ENCODE assay signal across 7 cellular contexts in genomic region chr5:180089628-180090027, GRCh38. TPM values are rescaled to one million over a fixed set of nuclear protein-coding genes. Genes with fewer than 3 reads are reported as not detected.
DNase-seq lines count a peak whose midpoint lies in the region; ATAC-seq, FAIRE-seq and TF ChIP-seq lines count a peak whose summit lies in the region.
"Not testable (repeated sequence)": the region's sequence is repeated elsewhere in the genome, so short reads cannot be mapped to it uniquely, and the experiment has no call there.

No MANE protein-coding gene starts in this region.

- H3K36me3 Mint-ChIP-seq in Caco-2 (ENCODE audit: insufficient read depth, unreplicated experiment); T-cell; astrocyte (ENCODE audit: low read depth, unreplicated experiment); immature natural killer cell; nephron progenitor cell (ENCODE audit: low read depth): not testable (repeated sequence)

- not testable (repeated sequence) for BruUV-seq in Caco-2 (replicated peaks; lab: Mats Ljungman, UMichigan)

- TF ChIP-seq EP300 in esophagus muscularis mucosa (IDR thresholded peaks at IDR 0.05), result not testable (repeated sequence)

- intact Hi-C loops in Caco-2 (cut with micrococcal nuclease; ENCODE audit: unreplicated experiment) (loop anchor here (1.0 kb wide), 2 partner anchors 17 to 103 kb away; no protein-coding TSS in a partner anchor), esophagus muscularis mucosa (cut with DNase I) (loop anchor here (5.0 kb wide), 1 partner anchor 102 kb away; no protein-coding TSS in a partner anchor)

- H3K4me3 Mint-ChIP-seq in Caco-2 (ENCODE audit: unreplicated experiment) (peak overlapping the region; percentile 76), T-cell (peak overlapping the region; percentile 80 to 88 (median 82)), astrocyte (ENCODE audit: unreplicated experiment) (peak overlapping the region; percentile 87), immature natural killer cell (peak overlapping the region; percentile 44 to 80 (median 77)), nephron progenitor cell (peak overlapping the region; percentile 83)

- H4K20me1 ChIP-seq in astrocyte (ENCODE audit: insufficient read depth, low read length); smooth muscle cell (ENCODE audit: low read depth): not testable (repeated sequence)

- not testable (repeated sequence) for H3K79me2 ChIP-seq in astrocyte (ENCODE audit: insufficient read depth, low read length); smooth muscle cell (ENCODE audit: low read depth)

- H3K4me3 ChIP-seq in Caco-2 (ENCODE audit: low read depth, low read length), result not testable (repeated sequence)
- H3K4me3 ChIP-seq in astrocyte (ENCODE audit: insufficient read depth, low read depth, low read length) (peak overlapping the region; percentile 58), esophagus muscularis mucosa (peak overlapping the region; percentile 59 to 68 (median 67)), smooth muscle cell (peak overlapping the region; percentile 79)

- not testable (repeated sequence) for H3K36me3 ChIP-seq in Caco-2 (ENCODE audit: control insufficient read depth, insufficient read depth, low read length); astrocyte (ENCODE audit: insufficient read depth, low read length); esophagus muscularis mucosa; smooth muscle cell (ENCODE audit: low read depth)

- H3K9me3 Mint-ChIP-seq in Caco-2 (ENCODE audit: unreplicated experiment); T-cell; astrocyte (ENCODE audit: unreplicated experiment); immature natural killer cell; nephron progenitor cell: not testable (repeated sequence)

- not testable (repeated sequence) for ATAC-seq in T-cell (replicated peaks in 1 of 4)

- H3K9ac ChIP-seq in astrocyte (ENCODE audit: low read length) (peak overlapping the region; percentile 80), smooth muscle cell (ENCODE audit: low read depth) (peak overlapping the region; percentile 81)

- DNase-seq in Caco-2; T-cell; astrocyte (ENCODE audit: low read depth); esophagus muscularis mucosa (ENCODE audit: extremely low spot score); immature natural killer cell; nephron progenitor cell; smooth muscle cell (lab: John Stamatoyannopoulos, UW; ENCODE audit: unreplicated experiment): not testable (repeated sequence)

- CTCF ChIA-PET in Caco-2 (lab: Charles Lee), result interaction anchor here (0.6 to 0.7 kb wide), 3 partner anchors 25 to 252 kb away, joined by 3 to 6 read pairs (median 5); no protein-coding TSS in a partner anchor
- CTCF ChIA-PET in T-cell (lab: Charles Lee), result interaction anchor here (0.6 to 1.1 kb wide), 5 partner anchors 9 to 373 kb away, joined by 3 to 6 read pairs (median 3); no protein-coding TSS in a partner anchor

- H3K9me3 ChIP-seq in Caco-2; astrocyte (ENCODE audit: insufficient read depth, low read depth, low read length); esophagus muscularis mucosa; smooth muscle cell (replicated peaks; ENCODE audit: low read depth): not testable (repeated sequence)

- H3K27me3 Mint-ChIP-seq in Caco-2 (ENCODE audit: insufficient read depth, unreplicated experiment); T-cell; astrocyte (ENCODE audit: low read depth, unreplicated experiment): not testable (repeated sequence)
- peaks cover 19 to 36% (median 29%) of the 10 kb centered on the region in 3 donors for H3K27me3 Mint-ChIP-seq in immature natural killer cell (ENCODE audit: low read depth in 3 of 3)
- H3K27me3 Mint-ChIP-seq in nephron progenitor cell (ENCODE audit: low read depth, poor library complexity), result peaks cover 11% of the 10 kb centered on the region

- not testable (repeated sequence) for FAIRE-seq in astrocyte (lab: Jason Lieb, UNC)

- POLR2A ChIA-PET in Caco-2 (lab: Charles Lee), result not testable (repeated sequence)
- POLR2A ChIA-PET in T-cell (lab: Charles Lee), result interaction anchor here in 1 of 2 donors (0.6 kb wide), 1 partner anchor 338 kb away, joined by 4 read pairs; no protein-coding TSS in a partner anchor

- not testable (repeated sequence) for TF ChIP-seq POLR2A in esophagus muscularis mucosa (IDR thresholded peaks at IDR 0.05; ENCODE audit: low read depth)

- not testable (repeated sequence) for H3K4me1 Mint-ChIP-seq in Caco-2 (ENCODE audit: low read depth, unreplicated experiment); astrocyte (ENCODE audit: low read depth, unreplicated experiment)
- H3K4me1 Mint-ChIP-seq in T-cell, result peaks cover 30 to 36% (median 31%) of the 10 kb centered on the region in 3 donors
- H3K4me1 Mint-ChIP-seq in immature natural killer cell, result peaks cover 44 to 46% of the 10 kb centered on the region in 2 donors
- H3K4me1 Mint-ChIP-seq in nephron progenitor cell, result peaks cover 27% of the 10 kb centered on the region

- peak overlapping the region; percentile 71 for H3K27ac Mint-ChIP-seq in Caco-2 (ENCODE audit: unreplicated experiment)
- H3K27ac Mint-ChIP-seq in T-cell; astrocyte (ENCODE audit: unreplicated experiment); immature natural killer cell; nephron progenitor cell: not testable (repeated sequence)

- peak overlapping the region; percentile 90 for H3K4me2 ChIP-seq in astrocyte (ENCODE audit: low read length)
- H3K4me2 ChIP-seq in smooth muscle cell, result peak overlapping the region; percentile 94

- H3K27ac ChIP-seq in astrocyte (ENCODE audit: low read depth, low read length), result not testable (repeated sequence)
- H3K27ac ChIP-seq in esophagus muscularis mucosa (replicated peaks in 1 of 4) (peak overlapping the region in 3 of 4 donors; percentile 81 to 85 (median 84)), smooth muscle cell (ENCODE audit: low read depth) (peak overlapping the region; percentile 41)

- WGBS in esophagus muscularis mucosa, result 72% methylated on average over 18 of the region's 18 CpGs
- WGBS in smooth muscle cell (ENCODE audit: low lambda C conversion rate), result 58% methylated on average over 18 of the region's 18 CpGs

- H3K4me1 ChIP-seq in Caco-2 (peaks cover 11% of the 10 kb centered on the region), esophagus muscularis mucosa (peaks cover 4 to 17% (median 14%) of the 10 kb centered on the region in 4 donors), smooth muscle cell (ENCODE audit: low read depth) (peaks cover 17% of the 10 kb centered on the region)
- not testable (repeated sequence) for H3K4me1 ChIP-seq in astrocyte (ENCODE audit: insufficient read depth, low read length)

- H2AFZ ChIP-seq in astrocyte (ENCODE audit: low read depth, low read length), result not testable (repeated sequence)
- peak overlapping the region; percentile 98 for H2AFZ ChIP-seq in smooth muscle cell (ENCODE audit: low read depth)

- not testable (repeated sequence) for H3F3A ChIP-seq in smooth muscle cell (ENCODE audit: low read depth)

- not testable (repeated sequence) for H3K27me3 ChIP-seq in Caco-2 (replicated peaks; ENCODE audit: control insufficient read depth, insufficient read depth, low read length); astrocyte (ENCODE audit: insufficient read depth, low read length); esophagus muscularis mucosa; smooth muscle cell (ENCODE audit: low read depth)

- not testable (repeated sequence) for TF ChIP-seq CTCF in Caco-2 (IDR thresholded peaks at IDR 0.05; ENCODE audit: insufficient read depth in 1 of 2, low read depth in 1 of 2, low read length in 1 of 2, severe bottlenecking in 1 of 2, unreplicated experiment in 1 of 2); astrocyte (IDR thresholded peaks at IDR 0.05; ENCODE audit: insufficient read depth, low read depth, low read length); esophagus muscularis mucosa (IDR thresholded peaks at IDR 0.05); nephron progenitor cell (IDR thresholded peaks at IDR 0.05); smooth muscle cell (IDR thresholded peaks at IDR 0.05; ENCODE audit: borderline replicate concordance, insufficient read depth, poor library complexity, severe bottlenecking)

RNA-seq across cellular contexts. Expression of gene RNF130, which starts 18.1 kb away (rescaled TPM):
- total RNA-seq in Caco-2 (2022), result 30.2 and 34.5 TPM in 2 replicates
- total RNA-seq in T-cell, result 10 to 100 TPM; 15.0 to 17.0 (median 16.3) TPM
- 28.7 and 29.8 TPM in 2 replicates for total RNA-seq in astrocyte
- 100 to 1,000 TPM in 3 of 4 donors, 10 to 100 TPM in 1; 98.4 to 136 (median 108) TPM for total RNA-seq in esophagus muscularis mucosa
- 10 to 100 TPM; 24.8 to 42.8 (median 38.2) TPM for polyA plus RNA-seq in immature natural killer cell
- total RNA-seq in smooth muscle cell, result 32.4 and 43.8 TPM in 2 replicates
- 32.1 and 37.5 TPM in 2 replicates for polyA plus RNA-seq in smooth muscle cell
